Comparison of ENCODE assay signal across 8 cellular contexts in genomic region chr12:103495158-103495782, GRCh38. TPM values are rescaled to one million over a fixed set of nuclear protein-coding genes. Genes with fewer than 3 reads are reported as not detected.
A peak's percentile ranks its signal among the peaks of the same experiment; 100 is the strongest.
DNase-seq lines count a peak whose midpoint lies in the region; ATAC-seq and TF ChIP-seq lines count a peak whose summit lies in the region.

No MANE protein-coding gene starts in this region.

- H3K27me3 ChIP-seq in right atrium auricular region = peaks cover 3 to 9% of the 10 kb centered on the region in 2 donors

- TF ChIP-seq CTCF in right atrium auricular region (IDR thresholded peaks at IDR 0.05) = no peak

- H3K9me3 ChIP-seq in right atrium auricular region = no peaks in the 10 kb centered on the region

- peak; percentile 77 for ATAC-seq in GM18907 (IDR thresholded peaks at IDR 0.05; ENCODE audit: unreplicated experiment)
- ATAC-seq in HG03095 (IDR thresholded peaks at IDR 0.05; ENCODE audit: unreplicated experiment) = peak; percentile 62

- peak overlapping the region; percentile 15 to 48 for H3K4me3 ChIP-seq in right atrium auricular region

- no peaks in the 10 kb centered on the region for H3K36me3 ChIP-seq in right atrium auricular region

- peaks cover 0 to 14% of the 10 kb centered on the region in 2 donors for H3K4me1 ChIP-seq in right atrium auricular region

- peak; percentile 88 for DNase-seq in NCI-H748 treated with DMSO at 0.1 percent for 48 hours (lab: John Stamatoyannopoulos, UW)
- peak; percentile 22 for DNase-seq in activated effector memory CD4-positive, alpha-beta T cell treated with Interleukin-2 at 50 U/mL for 16 hours
- DNase-seq in right atrium auricular region (ENCODE audit: low spot score) = no peak
- DNase-seq in stimulated activated CD4-positive, alpha-beta T cell treated with anti-CD3 and anti-CD28 coated beads, Interleukin-15, amount 100 ng/mL, for 24 hours = peak; percentile 70
- no peak for DNase-seq in OCI-M2 (lab: John Stamatoyannopoulos, UW; ENCODE audit: unreplicated experiment)
- DNase-seq in KG1 (lab: John Stamatoyannopoulos, UW) = no peak

- H3K27ac ChIP-seq in right atrium auricular region = no peak overlapping the region

RNA-seq across cellular contexts. Expression of gene C12orf42, which starts 0.5 kb away (rescaled TPM):
- total RNA-seq in right atrium auricular region = not detected

Comparison
In these comparisons a context has a peak if more than half of its experiments do, and no peak if none do; other contexts are left out.
1. DNase-seq: peak in NCI-H748 treated with DMSO at 0.1 percent for 48 hours (single experiment), activated effector memory CD4-positive, alpha-beta T cell treated with Interleukin-2 at 50 U/mL for 16 hours (single experiment) and stimulated activated CD4-positive, alpha-beta T cell treated with anti-CD3 and anti-CD28 coated beads, Interleukin-15, amount 100 ng/mL, for 24 hours (single experiment); none in right atrium auricular region (single experiment), OCI-M2 (single experiment) and KG1 (single experiment).